ENCODE assay signal across 19 cellular contexts in genomic region chr7:106098889-106099288, GRCh38. TPM values are rescaled to one million over a fixed set of nuclear protein-coding genes. Genes with fewer than 3 reads are reported as not detected.
A peak's percentile ranks its signal among the peaks of the same experiment; 100 is the strongest.
DNase-seq lines count a peak whose midpoint lies in the region; ATAC-seq, FAIRE-seq and TF ChIP-seq lines count a peak whose summit lies in the region.
"Had no signal": no experiment of that assay in that cellular context is flagged by ENCODE, and none has a peak within 500 bp of the region (broad histone marks: within the 10 kb centered on the region; RNA-seq: fewer than 3 reads in every experiment).

No MANE protein-coding gene starts in this region.

- FAIRE-seq in HepG2 (lab: Jason Lieb, UNC) = no peak

- TF ChIP-seq CTCF in liver (IDR thresholded peaks at IDR 0.05; ENCODE audit: low read depth, low read length, missing input control) = no peak
- no peak for TF ChIP-seq CTCF in HepG2 (CRISPR knock-in tag; IDR thresholded peaks at IDR 0.05)
- TF ChIP-seq CTCF in MM.1S (IDR thresholded peaks at IDR 0.05; ENCODE audit: low read length) = no peak

- H3K4me3 ChIP-seq in liver (ENCODE audit: low read depth in 1 of 3, low read length in 3 of 3) (no peak overlapping the region), HepG2 (replicated peaks in 1 of 3; ENCODE audit: insufficient read depth in 1 of 3, low read depth in 2 of 3, low read length in 3 of 3) (no peak overlapping the region), MM.1S (ENCODE audit: low read length) (no peak overlapping the region)
- H3K4me3 ChIP-seq: coronary artery, lower lobe of right lung, skin epidermis, thyroid gland had no signal

- H3K79me2 ChIP-seq in HepG2 (ENCODE audit: insufficient read depth, low read length) = peaks cover 19% of the 10 kb centered on the region
- H3K79me2 ChIP-seq in MM.1S (ENCODE audit: low read length) = peaks cover 55% of the 10 kb centered on the region

- H3K9me3 ChIP-seq in liver (ENCODE audit: control insufficient read depth in 4 of 4, low read length in 3 of 4) = no peaks in the 10 kb centered on the region
- H3K9me3 ChIP-seq in HepG2 (ENCODE audit: low read length) = no peaks in the 10 kb centered on the region
- no peaks in the 10 kb centered on the region for H3K9me3 ChIP-seq in MM.1S (replicated peaks; ENCODE audit: insufficient read depth, low read length)
- H3K9me3 ChIP-seq: lower lobe of right lung, thyroid gland had no signal

- H3K27ac Mint-ChIP-seq in activated naive CD8-positive, alpha-beta T cell = peak overlapping the region; percentile 43
- peak overlapping the region; percentile 20 for H3K27ac Mint-ChIP-seq in stimulated activated naive B cell treated with anti-CD40 and anti-IgM and Interleukin-4, amounts not matched to agents 10 μg/mL and 1 μg/mL and 100 μg/mL, for 72 hours

- H3K27me3 ChIP-seq in liver (ENCODE audit: control insufficient read depth in 4 of 4, insufficient read depth in 4 of 4, low read length in 3 of 4) (no peaks in the 10 kb centered on the region), HepG2 (ENCODE audit: control insufficient read depth in 1 of 2, insufficient read depth in 2 of 2, low read length in 2 of 2) (no peaks in the 10 kb centered on the region), MM.1S (replicated peaks; ENCODE audit: insufficient read depth, low read length) (no peaks in the 10 kb centered on the region)
- H3K27me3 ChIP-seq: thyroid gland had no signal

- no peak for DNase-seq in HepG2 (ENCODE audit: low spot score)
- no peak for DNase-seq in MM.1S
- no peak for DNase-seq in stimulated activated naive B cell treated with anti-CD40 and anti-IgM and Interleukin-4, amounts not matched to agents 10 μg/mL and 1 μg/mL and 100 μg/mL, for 72 hours
- DNase-seq in NCI-H82 (lab: John Stamatoyannopoulos, UW) = no peak
- no peak for DNase-seq in NOMO-1 treated with DMSO at 0.1 percent for 48 hours (lab: John Stamatoyannopoulos, UW; ENCODE audit: unreplicated experiment)
- DNase-seq: Kasumi-1; lower lobe of right lung; NCI-H1092 treated with DMSO at 0.1 percent for 48 hours; NCI-H2029; stimulated activated CD4-positive, alpha-beta T cell treated with anti-CD3 and anti-CD28 coated beads, Interleukin-1b, Interleukin-23, amount 100 ng/mL, for 48 hours; stimulated activated naive CD4-positive, alpha-beta T cell; T-helper 9 cell; thyroid gland had no signal

- TF ChIP-seq RAD21 in liver (IDR thresholded peaks at IDR 0.05) (peak in 1 of 2 donors; percentile 9), HepG2 (CRISPR knock-in tag; IDR thresholded peaks at IDR 0.05) (no peak)

- H4K20me1 ChIP-seq in HepG2 (ENCODE audit: insufficient read depth, low read length) (peaks cover 15% of the 10 kb centered on the region), MM.1S (ENCODE audit: insufficient read depth, low read length) (peaks cover 4% of the 10 kb centered on the region; the same call in 1 of the 2 replicates)

- in situ Hi-C loops in HepG2 (cut with HindIII; ENCODE audit: extremely low pct_ligation_motif_present, low pct_unique_long_range_greater_than_20kb) = no loop called here

- peak overlapping the region; percentile 5 for H3K4me3 Mint-ChIP-seq in activated naive CD8-positive, alpha-beta T cell
- H3K4me3 Mint-ChIP-seq in stimulated activated naive B cell treated with anti-CD40 and anti-IgM and Interleukin-4, amounts not matched to agents 10 μg/mL and 1 μg/mL and 100 μg/mL, for 72 hours = peak overlapping the region; percentile 34 to 40

- H2AFZ ChIP-seq in HepG2 (ENCODE audit: low read length) (no peak overlapping the region), MM.1S (ENCODE audit: low read length) (no peak overlapping the region)

- H3K9ac ChIP-seq in liver (ENCODE audit: low read depth in 1 of 2, low read length in 2 of 2) (no peak overlapping the region), HepG2 (ENCODE audit: insufficient read depth, low read depth, low read length) (no peak overlapping the region), MM.1S (ENCODE audit: low read length) (no peak overlapping the region)

- BruUV-seq in HepG2 (replicated peaks; lab: Mats Ljungman, UMichigan) = no TSS peak

- no peaks in the 10 kb centered on the region for H3K9me3 Mint-ChIP-seq in activated naive CD8-positive, alpha-beta T cell (ENCODE audit: low read depth)
- peaks cover 0 to 1% of the 10 kb centered on the region in 2 donors for H3K9me3 Mint-ChIP-seq in stimulated activated naive B cell treated with anti-CD40 and anti-IgM and Interleukin-4, amounts not matched to agents 10 μg/mL and 1 μg/mL and 100 μg/mL, for 72 hours

- peaks cover 5% of the 10 kb centered on the region for H3K36me3 Mint-ChIP-seq in activated naive CD8-positive, alpha-beta T cell
- H3K36me3 Mint-ChIP-seq in stimulated activated naive B cell treated with anti-CD40 and anti-IgM and Interleukin-4, amounts not matched to agents 10 μg/mL and 1 μg/mL and 100 μg/mL, for 72 hours = peaks cover 25 to 49% of the 10 kb centered on the region in 2 donors

- no peak for TF ChIP-seq POLR2A in HepG2 (IDR thresholded peaks at IDR 0.05; ENCODE audit: insufficient read depth in 1 of 2, low read depth in 2 of 2, low read length in 2 of 2)

- no peaks in the 10 kb centered on the region for H3K9me2 ChIP-seq in MM.1S (replicated peaks; ENCODE audit: insufficient read depth, low read length)

- no peaks in the 10 kb centered on the region for H3K27me3 Mint-ChIP-seq in activated naive CD8-positive, alpha-beta T cell
- no peaks in the 10 kb centered on the region for H3K27me3 Mint-ChIP-seq in stimulated activated naive B cell treated with anti-CD40 and anti-IgM and Interleukin-4, amounts not matched to agents 10 μg/mL and 1 μg/mL and 100 μg/mL, for 72 hours

- peaks cover 49% of the 10 kb centered on the region for H3K4me1 Mint-ChIP-seq in activated naive CD8-positive, alpha-beta T cell (ENCODE audit: low read depth)
- H3K4me1 Mint-ChIP-seq in stimulated activated naive B cell treated with anti-CD40 and anti-IgM and Interleukin-4, amounts not matched to agents 10 μg/mL and 1 μg/mL and 100 μg/mL, for 72 hours = peaks cover 37 to 70% of the 10 kb centered on the region in 2 donors

- TF ChIP-seq EP300 in HepG2 (IDR thresholded peaks at IDR 0.05; ENCODE audit: low read depth in 2 of 2, low read length in 2 of 2) (no peak), HepG2 (CRISPR knock-in tag; IDR thresholded peaks at IDR 0.05; ENCODE audit: borderline replicate concordance) (no peak)

- no peak overlapping the region for H3K4me2 ChIP-seq in HepG2 (ENCODE audit: low read depth, low read length)
- peak overlapping the region; percentile 9; the same call in 1 of the 2 replicates for H3K4me2 ChIP-seq in MM.1S (ENCODE audit: low read depth, low read length)

- H3K4me1 ChIP-seq in liver (ENCODE audit: control insufficient read depth in 4 of 4, insufficient read depth in 4 of 4, low read length in 3 of 4) (peaks cover 9 to 27% (median 12%) of the 10 kb centered on the region in 4 donors), HepG2 (ENCODE audit: insufficient read depth, low read length) (peaks cover 11% of the 10 kb centered on the region), MM.1S (ENCODE audit: low read length) (peaks cover 21% of the 10 kb centered on the region)

- peak overlapping the region; percentile 29 to 63 for H3K27ac ChIP-seq in liver (ENCODE audit: low read depth in 1 of 2, low read length in 2 of 2)
- no peak overlapping the region for H3K27ac ChIP-seq in HepG2 (ENCODE audit: extremely low read length, insufficient read depth, low read length)
- H3K27ac ChIP-seq in MM.1S (ENCODE audit: low read length) = peak overlapping the region; percentile 22; the same call in 1 of the 2 replicates
- H3K27ac ChIP-seq: coronary artery, lower lobe of right lung, skin epidermis, thyroid gland had no signal

- ATAC-seq in HepG2 = no peak
- ATAC-seq in stimulated activated naive B cell treated with anti-CD40 and anti-IgM and Interleukin-4, amounts not matched to agents 10 μg/mL and 1 μg/mL and 100 μg/mL, for 72 hours (replicated peaks) = peak; percentile 34 to 38
- no peak for ATAC-seq in GM21576 (IDR thresholded peaks at IDR 0.05; ENCODE audit: unreplicated experiment)
- ATAC-seq: HCT116 had no signal

- CTCF ChIA-PET in HepG2 (lab: Yijun Ruan, JAX; ENCODE audit: low intra/inter-chr PET ratio, low total read pairs) = no interaction called here

- POLR2A ChIA-PET in HepG2 (lab: Yijun Ruan, JAX) = no interaction called here

- peaks cover 0 to 8% (median 3%) of the 10 kb centered on the region in 4 donors for H3K36me3 ChIP-seq in liver (ENCODE audit: control insufficient read depth in 4 of 4, insufficient read depth in 3 of 4, low read depth in 1 of 4, low read length in 3 of 4)
- peaks cover 6 to 10% of the 10 kb centered on the region in 2 experiments; a peak in 2 of 5 replicates for H3K36me3 ChIP-seq in HepG2 (replicated peaks in 1 of 2; ENCODE audit: control insufficient read depth in 1 of 2, insufficient read depth in 2 of 2, low read length in 2 of 2)
- peaks cover 4% of the 10 kb centered on the region; the same call in 1 of the 2 replicates for H3K36me3 ChIP-seq in MM.1S (replicated peaks; ENCODE audit: insufficient read depth, low read length)

- H3F3A ChIP-seq in MM.1S (ENCODE audit: insufficient read depth, low read length) = peaks cover 7% of the 10 kb centered on the region

- intact Hi-C loops in HepG2 (cut with micrococcal nuclease; ENCODE audit: unreplicated experiment) = no loop called here

RNA-seq across cellular contexts. Expression of gene SYPL1, which starts 13.2 kb away (rescaled TPM):
- 10 to 100 TPM; 25.5 to 26.5 TPM for total RNA-seq in liver
- polyA plus RNA-seq in liver = 10 to 100 TPM; 31.1 to 41.2 TPM
- 25.7 and 27.5 TPM in 2 replicates for total RNA-seq in HepG2 (2016; rRNA removed; fragmentation: Illumina TruSeq; extraction: Trizol)
- 7.4 and 7.8 TPM in 2 replicates for total RNA-seq in HepG2 (2016; cell fraction: cytosol; rRNA removed; fragmentation: Illumina TruSeq; extraction: Trizol; ENCODE audit: low read depth)
- total RNA-seq in HepG2 (2016; cell fraction: insoluble cytoplasmic fraction; rRNA removed; fragmentation: Illumina TruSeq; extraction: Trizol) = 19.4 and 28.6 TPM in 2 replicates
- total RNA-seq in HepG2 (2016; cell fraction: membrane; rRNA removed; fragmentation: Illumina TruSeq; extraction: Trizol) = 14.0 and 17.5 TPM in 2 replicates
- total RNA-seq in HepG2 (2016; cell fraction: nucleus; rRNA removed; fragmentation: Illumina TruSeq; extraction: Trizol) = 45.1 and 48.0 TPM in 2 replicates
- 32.9 and 40.2 TPM in 2 replicates for polyA plus RNA-seq in HepG2 (2011; rRNA removed)
- 20.4 and 33.2 TPM in 2 replicates for polyA plus RNA-seq in HepG2 (2011; cell fraction: cytosol; rRNA removed)
- 7.1 and 9.3 TPM in 2 replicates for polyA plus RNA-seq in HepG2 (2011; cell fraction: nucleus; rRNA removed)
- polyA plus RNA-seq in HepG2 (2012) = 44.2 and 45.6 TPM in 2 replicates
- 8.7 TPM in 2 replicates for polyA plus RNA-seq in HepG2 (2016; cell fraction: cytosol; fragmentation: Illumina TruSeq; extraction: Trizol; ENCODE audit: low read depth)
- 42.0 and 43.1 TPM in 2 replicates for polyA plus RNA-seq in HepG2 (2016; cell fraction: insoluble cytoplasmic fraction; fragmentation: Illumina TruSeq; extraction: Trizol; ENCODE audit: low read depth)
- polyA plus RNA-seq in HepG2 (2016; cell fraction: membrane; fragmentation: Illumina TruSeq; extraction: Trizol; ENCODE audit: low read depth) = 15.9 and 18.3 TPM in 2 replicates
- 71.1 and 87.2 TPM in 2 replicates for polyA plus RNA-seq in HepG2 (2016; cell fraction: nucleus; fragmentation: Illumina TruSeq; extraction: Trizol; ENCODE audit: insufficient read depth, low read depth)
- 30.6 and 35.4 TPM in 2 replicates for polyA minus RNA-seq in HepG2 (2011; rRNA and poly(A)+ RNA removed; ENCODE audit: low replicate concordance)
- polyA minus RNA-seq in HepG2 (2011; cell fraction: cytosol; rRNA and poly(A)+ RNA removed) = 23.1 and 27.5 TPM in 2 replicates
- 19.3 and 28.8 TPM in 2 replicates for polyA minus RNA-seq in HepG2 (2011; cell fraction: nucleus; rRNA and poly(A)+ RNA removed)

Comparison
In these comparisons a context has a peak if more than half of its experiments do, and no peak if none do; other contexts are left out.
1. ATAC-seq: peak in stimulated activated naive B cell treated with anti-CD40 and anti-IgM and Interleukin-4, amounts not matched to agents 10 μg/mL and 1 μg/mL and 100 μg/mL, for 72 hours (2 of 2); none in HepG2 (single experiment) and GM21576 (single experiment).